ENCODE assay signal across 10 cellular contexts in the genomic region with DNA sequence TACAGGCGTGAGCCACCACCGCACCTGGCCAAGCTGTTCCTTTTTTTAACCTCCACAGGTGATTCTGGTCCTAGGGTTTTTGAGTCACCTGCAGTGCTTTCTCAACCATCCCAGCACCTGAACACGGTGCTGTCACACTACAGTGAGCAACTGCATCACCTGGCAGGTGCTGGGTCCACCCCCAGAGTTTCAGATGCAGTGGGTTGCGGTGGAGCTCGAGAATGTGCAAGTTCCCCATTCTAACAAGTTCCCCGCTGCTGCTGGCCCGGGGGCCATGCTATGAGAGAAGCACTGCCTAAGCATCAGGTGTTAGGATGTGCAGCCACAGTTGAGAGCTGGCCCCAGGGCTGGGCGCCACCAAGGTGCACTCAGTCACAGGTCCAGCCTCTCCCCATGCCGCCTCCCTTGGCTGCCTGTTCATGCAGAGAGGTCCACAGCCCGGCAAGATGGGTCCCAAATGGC. TPM values are rescaled to one million over a fixed set of nuclear protein-coding genes. Genes with fewer than 3 reads are reported as not detected.
DNase-seq lines count a peak whose midpoint lies in the region; ATAC-seq and TF ChIP-seq lines count a peak whose summit lies in the region.
"Had no signal": no experiment of that assay in that cellular context is flagged by ENCODE, and none has a peak within 500 bp of the region (broad histone marks: within the 10 kb centered on the region; RNA-seq: fewer than 3 reads in every experiment).

No MANE protein-coding gene starts in this region.

- H3K4me1 ChIP-seq in right atrium auricular region (no peaks in the 10 kb centered on the region), heart right ventricle (peaks cover 0 to 14% (median 4%) of the 10 kb centered on the region in 9 donors), OCI-LY7 (ENCODE audit: insufficient read depth, low read length, poor library complexity, severe bottlenecking) (peaks cover 36% of the 10 kb centered on the region), adrenal gland (replicated peaks in 1 of 2) (no peaks in the 10 kb centered on the region)

- TF ChIP-seq POLR2A in adrenal gland (IDR thresholded peaks at IDR 0.05) = no peak

- H3K27me3 ChIP-seq in right atrium auricular region = no peaks in the 10 kb centered on the region
- H3K27me3 ChIP-seq in heart right ventricle = no peaks in the 10 kb centered on the region
- H3K27me3 ChIP-seq in adrenal gland = no peaks in the 10 kb centered on the region
- H3K27me3 ChIP-seq: BLaER1 had no signal

- H3K79me2 ChIP-seq in OCI-LY7 (ENCODE audit: insufficient read depth, low read depth, low read length) = no peaks in the 10 kb centered on the region

- no peak overlapping the region for H3K4me3 ChIP-seq in right atrium auricular region
- H3K4me3 ChIP-seq in heart right ventricle = no peak overlapping the region
- peak overlapping the region; percentile 8 for H3K4me3 ChIP-seq in OCI-LY7 (ENCODE audit: low read depth, low read length, poor library complexity, severe bottlenecking)
- no peak overlapping the region for H3K4me3 ChIP-seq in adrenal gland
- H3K4me3 ChIP-seq: BLaER1 had no signal

- no TSS peak for BruUV-seq in OCI-LY7 (replicated peaks; lab: Mats Ljungman, UMichigan)

- TF ChIP-seq CTCF in right atrium auricular region (IDR thresholded peaks at IDR 0.05) (no peak), heart right ventricle (IDR thresholded peaks at IDR 0.05) (no peak), OCI-LY7 (conservative IDR thresholded peaks at IDR 0.05; ENCODE audit: low read length) (no peak), CD14-positive monocyte (IDR thresholded peaks at IDR 0.05) (no peak), adrenal gland (IDR thresholded peaks at IDR 0.05) (no peak)

- intact Hi-C loops in heart right ventricle (cut with DNase I) (loop anchor here in 9 of 10 donors (1.0 to 10.0 kb wide), 5 partner anchors 176 to 238 kb away; partner anchors contain the start of gene HAPLN3 (in 2 of the 9)), OCI-LY7 (cut with micrococcal nuclease; ENCODE audit: unreplicated experiment) (loop anchor here (1.0 to 2.0 kb wide), 3 partner anchors 9 to 32 kb away; no protein-coding TSS in a partner anchor), CD14-positive monocyte (cut with micrococcal nuclease) (no loop called here), adrenal gland (cut with DNase I) (loop anchor here (5.0 to 10.0 kb wide), 2 partner anchors 181 to 358 kb away; no protein-coding TSS in a partner anchor)

- H3K27ac Mint-ChIP-seq in CD14-positive monocyte = peak overlapping the region in 1 of 7 donors; percentile 67

- WGBS in heart right ventricle, 2 donors = 81 to 82% methylated on average over 10 of the region's 10 CpGs
- WGBS in adrenal gland, 4 donors = 68 to 81% (median 69%) methylated on average over 8 to 10 of the region's 10 CpGs

- H3K9me2 ChIP-seq in OCI-LY7 (ENCODE audit: insufficient read depth, low read length) = no peaks in the 10 kb centered on the region

- CTCF ChIA-PET in OCI-LY7 (lab: Charles Lee; ENCODE audit: unreplicated experiment) = interaction anchor here (1.1 to 1.7 kb wide), 2 partner anchors 32 to 53 kb away, joined by 3 to 4 read pairs; no protein-coding TSS in a partner anchor

- H3K4me2 ChIP-seq in OCI-LY7 (ENCODE audit: low read length) = peak overlapping the region; percentile 33
- H3K4me2 ChIP-seq: BLaER1 had no signal

- peaks cover 2% of the 10 kb centered on the region for H3K4me1 Mint-ChIP-seq in CD14-positive monocyte

- H3K36me3 ChIP-seq in right atrium auricular region (no peaks in the 10 kb centered on the region), heart right ventricle (peaks cover 0 to 5% (median 0%) of the 10 kb centered on the region in 9 donors), OCI-LY7 (ENCODE audit: insufficient read depth, low read length) (peaks cover 58% of the 10 kb centered on the region), adrenal gland (replicated peaks in 1 of 2) (no peaks in the 10 kb centered on the region)
- H3K36me3 ChIP-seq: BLaER1 had no signal

- H3K36me3 Mint-ChIP-seq in CD14-positive monocyte = peaks cover 0 to 2% of the 10 kb centered on the region in 2 donors

- no peaks in the 10 kb centered on the region for H4K20me1 ChIP-seq in OCI-LY7 (ENCODE audit: insufficient read depth, low read length)

- ATAC-seq in heart right ventricle (no peak), HG02840 (IDR thresholded peaks at IDR 0.05; ENCODE audit: low FRiP score, unreplicated experiment) (peak; percentile 93)

- H3K9me3 ChIP-seq in right atrium auricular region = no peaks in the 10 kb centered on the region
- H3K9me3 ChIP-seq in heart right ventricle = no peaks in the 10 kb centered on the region
- H3K9me3 ChIP-seq in OCI-LY7 (ENCODE audit: low read length) = peaks cover 13% of the 10 kb centered on the region; the same call in 1 of the 2 replicates
- no peaks in the 10 kb centered on the region for H3K9me3 ChIP-seq in adrenal gland (replicated peaks in 1 of 3)
- H3K9me3 ChIP-seq: BLaER1 had no signal

- no peak overlapping the region for H3K4me3 Mint-ChIP-seq in CD14-positive monocyte

- DNase-seq in right atrium auricular region (ENCODE audit: low spot score) (peak; percentile 52), heart right ventricle (no peak), OCI-LY7 (ENCODE audit: low spot score) (peak; percentile 93), NCI-H128 (lab: John Stamatoyannopoulos, UW; ENCODE audit: unreplicated experiment) (no peak), CD14-positive monocyte (ENCODE audit: low spot score) (no peak), inferior parietal cortex (ENCODE audit: extremely low spot score) (no peak), adrenal gland (no peak)
- DNase-seq: activated naive CD4-positive, alpha-beta T cell treated with Interleukin-2 at 50 U/mL for 16 hours had no signal

- H3K9me3 Mint-ChIP-seq in CD14-positive monocyte = no peaks in the 10 kb centered on the region

- H3K27me3 Mint-ChIP-seq in CD14-positive monocyte (ENCODE audit: low read depth in 3 of 3) = peaks cover 2 to 6% (median 4%) of the 10 kb centered on the region in 3 donors

- H3K27ac ChIP-seq in right atrium auricular region = no peak overlapping the region
- no peak overlapping the region for H3K27ac ChIP-seq in heart right ventricle
- H3K27ac ChIP-seq in OCI-LY7 (ENCODE audit: low read depth, low read length, poor library complexity, severe bottlenecking) = peak overlapping the region; percentile 86
- no peak overlapping the region for H3K27ac ChIP-seq in adrenal gland
- H3K27ac ChIP-seq: BLaER1 had no signal

- POLR2A ChIA-PET in OCI-LY7 (lab: Charles Lee) = interaction anchor here (0.6 to 2.2 kb wide), 6 partner anchors 9 to 49 kb away, joined by 3 to 11 read pairs (median 4); partner anchors contain the start of gene ISG20

- H2AFZ ChIP-seq in OCI-LY7 (ENCODE audit: low read length) = no peak overlapping the region

RNA-seq across cellular contexts. Expression of gene ISG20, which starts 18.0 kb away (rescaled TPM):
- total RNA-seq in right atrium auricular region (10 to 100 TPM in 1 of 2 donors, 1 to 10 TPM in 1; 2.3 to 11.1 TPM), heart right ventricle (10 to 100 TPM in 1 of 10 donors, 1 to 10 TPM in 9; 2.0 to 23.0 (median 4.5) TPM), OCI-LY7 (2022) (244 and 310 TPM in 2 replicates), adrenal gland (10 to 100 TPM in 1 of 8 donors, 1 to 10 TPM in 7; 1.6 to 10.5 (median 7.6) TPM)
- polyA plus RNA-seq in heart right ventricle (10 to 100 TPM in 1 of 2 donors, 1 to 10 TPM in 1; 3.6 to 13.8 TPM), CD14-positive monocyte (10 to 100 TPM; 25.1 to 29.3 TPM), adrenal gland (10 to 100 TPM in 2 of 3 donors, 1 to 10 TPM in 1; 4.4 to 11.7 (median 10.2) TPM)
- total RNA-seq in OCI-LY7 (2014; rRNA removed; shearing (Covaris generic)) = 345 and 502 TPM in 2 replicates

RNA-seq across cellular contexts. Expression of gene AEN, which starts 35.7 kb away (rescaled TPM):
- 1 to 10 TPM; 5.1 to 8.0 TPM for total RNA-seq in right atrium auricular region
- total RNA-seq in heart right ventricle = 1 to 10 TPM; 4.0 to 9.5 (median 5.6) TPM
- 10 to 100 TPM in 1 of 2 donors, 1 to 10 TPM in 1; 3.4 to 13.2 TPM for polyA plus RNA-seq in heart right ventricle
- 55.9 and 66.6 TPM in 2 replicates for total RNA-seq in OCI-LY7 (2014; rRNA removed; shearing (Covaris generic))
- total RNA-seq in OCI-LY7 (2022) = 41.7 and 43.1 TPM in 2 replicates
- polyA plus RNA-seq in CD14-positive monocyte = 1 to 10 TPM; 4.6 to 6.3 TPM
- total RNA-seq in adrenal gland = 10 to 100 TPM in 7 of 8 donors, 1 to 10 TPM in 1; 8.5 to 29.3 (median 14.2) TPM
- 10 to 100 TPM in 1 of 3 donors, 1 to 10 TPM in 2; 4.9 to 11.3 (median 6.8) TPM for polyA plus RNA-seq in adrenal gland

Comparison
In these comparisons a context has a peak if more than half of its experiments do, and no peak if none do; other contexts are left out.
1. DNase-seq: peak in right atrium auricular region (single experiment) and OCI-LY7 (single experiment); none in heart right ventricle (0 of 2), NCI-H128 (single experiment), CD14-positive monocyte (single experiment), inferior parietal cortex (single experiment) and adrenal gland (0 of 7).
2. RNA of gene ISG20, which starts 18.0 kb away (total RNA-seq): 244 to 502 TPM in OCI-LY7; 2.3 to 11.1 TPM in right atrium auricular region, 1.6 to 10.5 TPM in adrenal gland and 2.0 to 23.0 TPM in heart right ventricle; every median in the first group is over 10 times any median in the second.
3. intact Hi-C loops: an anchor here in heart right ventricle (1.0 to 10.0 kb wide), OCI-LY7 (1.0 to 2.0 kb wide) and adrenal gland (5.0 to 10.0 kb wide); none called in CD14-positive monocyte.